Comparison of ENCODE assay signal across 22 cellular contexts in genomic region chr22:20590477-20591294, GRCh38.
DNase-seq lines count a peak whose midpoint lies in the region; ATAC-seq, FAIRE-seq and TF ChIP-seq lines count a peak whose summit lies in the region.
"Had no signal": no experiment of that assay in that cellular context is flagged by ENCODE, and none has a peak within 500 bp of the region (broad histone marks: within the 10 kb centered on the region; RNA-seq: fewer than 3 reads in every experiment).

No MANE protein-coding gene starts in this region.

- H3K27me3 ChIP-seq in HepG2 (ENCODE audit: control insufficient read depth in 1 of 2, insufficient read depth in 2 of 2, low read length in 2 of 2) (peaks cover 2 to 3% of the 10 kb centered on the region in 2 experiments; a peak in 2 of 5 replicates), right lobe of liver (no peaks in the 10 kb centered on the region), GM12878 (replicated peaks in 1 of 2; ENCODE audit: control insufficient read depth in 2 of 2, insufficient read depth in 2 of 2, low read length in 1 of 2) (no peaks in the 10 kb centered on the region), keratinocyte (ENCODE audit: control insufficient read depth, extremely low read depth, insufficient read depth, low read length) (no peaks in the 10 kb centered on the region), heart right ventricle (no peaks in the 10 kb centered on the region)

- 42% methylated on average over 2 of the region's 9 CpGs for WGBS in HepG2 (ENCODE audit: low lambda C conversion rate)
- 70% methylated on average over 2 of the region's 9 CpGs for WGBS in right lobe of liver (ENCODE audit: insufficient coverage, low coverage, low lambda C conversion rate, missing lambda C conversion rate)
- 17% methylated on average over 9 of the region's 9 CpGs for WGBS in GM12878 (ENCODE audit: insufficient coverage, insufficient replicate concordance, low lambda C conversion rate, missing lambda C conversion rate)
- 91% methylated on average over 9 of the region's 9 CpGs for WGBS in heart right ventricle, 2 donors

- FAIRE-seq in HepG2 (lab: Jason Lieb, UNC) (no peak), GM12878 (lab: Jason Lieb, UNC) (no peak), keratinocyte (lab: Jason Lieb, UNC) (no peak)
- FAIRE-seq: A204.1, HTR-8/SVneo had no signal

- dilution Hi-C loops in keratinocyte (cut with MboI; ENCODE audit: extremely low pct_ligation_motif_present, low sequenced_read_pairs): no loop called here

- peaks cover 2% of the 10 kb centered on the region for H3K9me1 ChIP-seq in keratinocyte (ENCODE audit: control insufficient read depth, extremely low read depth, insufficient read depth, low read length)

- H2AFZ ChIP-seq in HepG2 (ENCODE audit: low read length) (no peak overlapping the region), GM12878 (ENCODE audit: control insufficient read depth, low read depth, low read length) (no peak overlapping the region), keratinocyte (ENCODE audit: control insufficient read depth, low read length) (peak overlapping the region; percentile 82)

- H3K9ac ChIP-seq in HepG2 (ENCODE audit: insufficient read depth, low read depth, low read length): no peak overlapping the region
- H3K9ac ChIP-seq in GM12878 (ENCODE audit: control insufficient read depth, insufficient read depth, low read length): no peak overlapping the region
- no peak overlapping the region for H3K9ac ChIP-seq in keratinocyte (ENCODE audit: control insufficient read depth, extremely low read depth, insufficient read depth, low read length)

- H3K27ac ChIP-seq in HepG2 (ENCODE audit: extremely low read length, insufficient read depth, low read length) (no peak overlapping the region), right lobe of liver (no peak overlapping the region), GM12878 (ENCODE audit: control insufficient read depth, insufficient read depth) (no peak overlapping the region), keratinocyte (ENCODE audit: control insufficient read depth, insufficient read depth, low read length) (no peak overlapping the region), heart right ventricle (no peak overlapping the region)
- H3K27ac ChIP-seq: HL-60, SK-N-MC had no signal

- RAD21 ChIA-PET in GM12878 (lab: Charles Lee; ENCODE audit: unreplicated experiment): interaction anchor here (0.8 kb wide), 1 partner anchor 97 kb away, joined by 7 read pairs; no protein-coding TSS in a partner anchor

- H4K20me1 ChIP-seq in HepG2 (ENCODE audit: insufficient read depth, low read length) (no peaks in the 10 kb centered on the region), GM12878 (ENCODE audit: control insufficient read depth, insufficient read depth) (no peaks in the 10 kb centered on the region), keratinocyte (ENCODE audit: control insufficient read depth, extremely low read depth, insufficient read depth, low read length) (no peaks in the 10 kb centered on the region)

- no peak for TF ChIP-seq RAD21 in HepG2 (CRISPR knock-in tag; IDR thresholded peaks at IDR 0.05)
- TF ChIP-seq RAD21 in GM12878 (IDR thresholded peaks at IDR 0.05; ENCODE audit: insufficient read depth, low read depth, low read length): no peak

- intact Hi-C loops in HepG2 (cut with micrococcal nuclease; ENCODE audit: unreplicated experiment) (no loop called here), right lobe of liver (cut with DNase I) (no loop called here), GM12878 (cut with micrococcal nuclease; ENCODE audit: unreplicated experiment) (no loop called here), heart right ventricle (cut with DNase I) (loop anchor here in 1 of 10 donors (10.0 kb wide), 1 partner anchor 94 kb away; no protein-coding TSS in a partner anchor)

- no peak overlapping the region for H3K4me3 ChIP-seq in HepG2 (replicated peaks in 1 of 3; ENCODE audit: insufficient read depth in 1 of 3, low read depth in 2 of 3, low read length in 3 of 3)
- no peak overlapping the region for H3K4me3 ChIP-seq in right lobe of liver
- no peak overlapping the region for H3K4me3 ChIP-seq in GM12878
- H3K4me3 ChIP-seq in keratinocyte (ENCODE audit: control insufficient read depth in 2 of 3, extremely low read depth in 1 of 3, insufficient read depth in 2 of 3, low read depth in 1 of 3, low read length in 3 of 3): no peak overlapping the region
- no peak overlapping the region for H3K4me3 ChIP-seq in heart right ventricle
- H3K4me3 ChIP-seq: SK-N-MC had no signal

- H3K4me2 ChIP-seq in HepG2 (ENCODE audit: low read depth, low read length): no peak overlapping the region
- H3K4me2 ChIP-seq in GM12878 (ENCODE audit: control insufficient read depth, insufficient read depth): no peak overlapping the region
- H3K4me2 ChIP-seq in keratinocyte (ENCODE audit: control insufficient read depth, extremely low read depth, insufficient read depth, low read depth, low read length): peak overlapping the region; percentile 37

- TF ChIP-seq EP300 in HepG2 (IDR thresholded peaks at IDR 0.05; ENCODE audit: low read depth in 2 of 2, low read length in 2 of 2) (no peak), HepG2 (CRISPR knock-in tag; IDR thresholded peaks at IDR 0.05; ENCODE audit: borderline replicate concordance) (no peak), GM12878 (IDR thresholded peaks at IDR 0.05; ENCODE audit: borderline replicate concordance in 1 of 2, control insufficient read depth in 1 of 2, low read depth in 2 of 2, low read length in 2 of 2) (no peak)

- peaks cover 4 to 14% of the 10 kb centered on the region in 2 experiments for H3K36me3 ChIP-seq in HepG2 (replicated peaks in 1 of 2; ENCODE audit: control insufficient read depth in 1 of 2, insufficient read depth in 2 of 2, low read length in 2 of 2)
- H3K36me3 ChIP-seq in right lobe of liver: peaks cover 0 to 19% (median 0%) of the 10 kb centered on the region in 4 donors
- H3K36me3 ChIP-seq in GM12878 (ENCODE audit: control insufficient read depth in 2 of 2, insufficient read depth in 2 of 2, low read length in 1 of 2): peaks cover 0 to 12% of the 10 kb centered on the region in 2 experiments; a peak in 3 of 4 replicates
- peaks cover 15 to 17% of the 10 kb centered on the region in 2 experiments for H3K36me3 ChIP-seq in keratinocyte (ENCODE audit: control insufficient read depth in 2 of 2, extremely low read depth in 1 of 2, insufficient read depth in 2 of 2, low read length in 2 of 2)
- H3K36me3 ChIP-seq in heart right ventricle: peaks cover under 1 to 24% (median 12%) of the 10 kb centered on the region in 9 donors

- no peaks in the 10 kb centered on the region for H3K9me3 ChIP-seq in HepG2 (ENCODE audit: low read length)
- no peaks in the 10 kb centered on the region for H3K9me3 ChIP-seq in right lobe of liver
- no peaks in the 10 kb centered on the region for H3K9me3 ChIP-seq in GM12878 (replicated peaks; ENCODE audit: control insufficient read depth, insufficient read depth, low read length)
- no peaks in the 10 kb centered on the region for H3K9me3 ChIP-seq in keratinocyte (ENCODE audit: control insufficient read depth, low read depth, low read length)
- H3K9me3 ChIP-seq in heart right ventricle: no peaks in the 10 kb centered on the region
- H3K9me3 ChIP-seq: Caco-2 had no signal

- H3K4me1 ChIP-seq in HepG2 (ENCODE audit: insufficient read depth, low read length) (peaks cover 11% of the 10 kb centered on the region), right lobe of liver (no peaks in the 10 kb centered on the region), GM12878 (ENCODE audit: control insufficient read depth, insufficient read depth, low read length) (no peaks in the 10 kb centered on the region), keratinocyte (ENCODE audit: control insufficient read depth, extremely low read depth, insufficient read depth, low read length) (peaks cover 29% of the 10 kb centered on the region), heart right ventricle (no peaks in the 10 kb centered on the region)
- H3K4me1 ChIP-seq: Caco-2 had no signal

- TF ChIP-seq CTCF in HepG2 (CRISPR knock-in tag; IDR thresholded peaks at IDR 0.05): no peak
- no peak for TF ChIP-seq CTCF in right lobe of liver (IDR thresholded peaks at IDR 0.05)
- TF ChIP-seq CTCF in GM12878 (IDR thresholded peaks at IDR 0.05 in 2 of 3, conservative IDR thresholded peaks at IDR 0.05 in 1 of 3; ENCODE audit: control insufficient read depth in 2 of 3, extremely low read depth in 1 of 3, insufficient read depth in 1 of 3, low read depth in 3 of 3, low read length in 3 of 3): no peak
- no peak for TF ChIP-seq CTCF in keratinocyte (optimal IDR thresholded peaks at IDR 0.05 in 1 of 3, IDR thresholded peaks at IDR 0.05 in 1 of 3, conservative IDR thresholded peaks at IDR 0.05 in 1 of 3; ENCODE audit: extremely low read depth in 1 of 3, insufficient read depth in 2 of 3, low read length in 3 of 3)
- TF ChIP-seq CTCF in heart right ventricle (IDR thresholded peaks at IDR 0.05): no peak

- TF ChIP-seq POLR2A in HepG2 (IDR thresholded peaks at IDR 0.05; ENCODE audit: insufficient read depth in 1 of 2, low read depth in 2 of 2, low read length in 2 of 2): no peak
- no peak for TF ChIP-seq POLR2A in right lobe of liver (IDR thresholded peaks at IDR 0.05)
- no peak for TF ChIP-seq POLR2A in GM12878 (IDR thresholded peaks at IDR 0.05; ENCODE audit: low read depth, low read length)

- ATAC-seq in HepG2 (peak; percentile 15), right lobe of liver (no peak), GM12878 (peak; percentile 15; the same call in 1 of the 3 replicates), heart right ventricle (no peak)
- ATAC-seq: Right ventricle myocardium inferior had no signal

- H3K79me2 ChIP-seq in HepG2 (ENCODE audit: insufficient read depth, low read length) (no peaks in the 10 kb centered on the region), GM12878 (ENCODE audit: control insufficient read depth, insufficient read depth, low read length) (no peaks in the 10 kb centered on the region), keratinocyte (ENCODE audit: control insufficient read depth, insufficient read depth, low read length) (no peaks in the 10 kb centered on the region)

- POLR2A ChIA-PET in HepG2 (lab: Yijun Ruan, JAX) (no interaction called here), GM12878 (lab: Charles Lee) (no interaction called here)

- CTCF ChIA-PET in HepG2 (lab: Yijun Ruan, JAX; ENCODE audit: low intra/inter-chr PET ratio, low total read pairs): no interaction called here
- CTCF ChIA-PET in GM12878 (lab: Yijun Ruan, JAX): interaction anchor here (1.6 kb wide), 1 partner anchor 27 kb away, joined by 4 read pairs; no protein-coding TSS in a partner anchor

- in situ Hi-C loops in HepG2 (cut with HindIII; ENCODE audit: extremely low pct_ligation_motif_present, low pct_unique_long_range_greater_than_20kb) (no loop called here), GM12878 (cut with MboI) (no loop called here)

- SMC1A ChIA-PET in GM12878 (lab: Charles Lee; ENCODE audit: uncharacterized antibody, unreplicated experiment): no interaction called here

- BruUV-seq in HepG2 (replicated peaks; lab: Mats Ljungman, UMichigan) (no TSS peak), GM12878 (replicated peaks; lab: Mats Ljungman, UMichigan) (no TSS peak)

- DNase-seq in HepG2 (ENCODE audit: low spot score) (no peak), right lobe of liver (no peak), GM12878 (ENCODE audit: low read depth, low spot score) (no peak), keratinocyte (ENCODE audit: low read depth, low spot score) (no peak), NCI-H69 (lab: John Stamatoyannopoulos, UW) (no peak), NCI-H1436 treated with DMSO at 0.1 percent for 48 hours (lab: John Stamatoyannopoulos, UW) (no peak), heart right ventricle (no peak), NCI-H1930 (lab: John Stamatoyannopoulos, UW) (no peak)
- DNase-seq: C1 segment of cervical spinal cord, DMS53, H9, KBM-7, NCI-H1436, NCI-H2081, NCI-H774, PC-3 had no signal

Comparison
In these comparisons a context has a peak if more than half of its experiments do, and no peak if none do; other contexts are left out.
1. ATAC-seq: peak in HepG2 (single experiment) and GM12878 (single experiment); none in right lobe of liver (0 of 4) and heart right ventricle (0 of 8).